Comparison of ENCODE assay signal across 12 cellular contexts in the genomic region with DNA sequence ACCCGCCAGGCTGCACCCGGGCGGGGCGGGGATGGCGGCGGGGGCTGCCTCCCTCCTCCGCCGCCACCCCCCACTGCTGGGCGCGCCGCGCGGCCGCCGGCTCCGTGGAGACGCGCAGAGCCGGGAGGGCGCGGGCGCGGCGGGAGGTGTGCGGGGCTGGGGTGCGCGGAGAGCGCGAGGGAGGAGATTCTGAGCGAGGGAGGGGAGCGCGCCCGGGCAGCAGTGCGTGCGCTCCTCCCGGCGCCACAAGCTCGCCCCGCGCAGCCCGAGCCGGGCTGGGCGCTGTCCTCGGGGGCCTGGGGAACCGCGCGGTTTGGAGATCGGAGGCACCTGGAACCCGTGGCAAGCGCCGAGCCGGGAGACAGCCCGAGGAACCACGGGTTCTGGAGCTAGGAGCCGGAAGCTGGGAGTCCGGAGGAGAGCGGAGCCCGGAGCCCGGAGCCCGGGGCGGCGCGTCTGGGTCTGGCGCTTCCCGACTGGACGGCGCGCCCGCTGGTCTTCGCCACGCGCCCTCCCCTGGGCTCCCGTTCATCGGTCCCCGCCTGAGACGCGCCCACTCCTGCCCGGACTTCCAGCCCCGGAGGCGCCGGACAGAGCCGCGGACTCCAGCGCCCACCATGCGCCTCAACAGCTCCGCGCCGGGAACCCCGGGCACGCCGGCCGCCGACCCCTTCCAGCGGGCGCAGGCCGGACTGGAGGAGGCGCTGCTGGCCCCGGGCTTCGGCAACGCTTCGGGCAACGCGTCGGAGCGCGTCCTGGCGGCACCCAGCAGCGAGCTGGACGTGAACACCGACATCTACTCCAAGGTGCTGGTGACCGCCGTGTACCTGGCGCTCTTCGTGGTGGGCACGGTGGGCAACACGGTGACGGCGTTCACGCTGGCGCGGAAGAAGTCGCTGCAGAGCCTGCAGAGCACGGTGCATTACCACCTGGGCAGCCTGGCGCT. TPM values are rescaled to one million over a fixed set of nuclear protein-coding genes. Genes with fewer than 3 reads are reported as not detected.
A peak's percentile ranks its signal among the peaks of the same experiment; 100 is the strongest.
DNase-seq lines count a peak whose midpoint lies in the region; ATAC-seq, FAIRE-seq and TF ChIP-seq lines count a peak whose summit lies in the region.
"Had no signal": no experiment of that assay in that cellular context is flagged by ENCODE, and none has a peak within 500 bp of the region (broad histone marks: within the 10 kb centered on the region; RNA-seq: fewer than 3 reads in every experiment).

Gene NTSR1 (plus strand): TSS at position 246 of the 946 bp plus-strand sequence. CDS start 372 bp downstream, at position 618.

- peak within 1 kb of the TSS; percentile 19 for H3K4me3 Mint-ChIP-seq in activated T-helper 17 cell treated with anti-CD3 and anti-CD28 coated beads, Interleukin-2, amount 50 U/mL, for 72 hours

- peak within 1 kb of the TSS; percentile 78 for H3K4me2 ChIP-seq in A549

- POLR2A ChIA-PET in A549 (lab: Yijun Ruan, JAX), result no interaction called here

- no peak for TF ChIP-seq POLR2A in A549 (IDR thresholded peaks at IDR 0.05; ENCODE audit: low read length)

- H3K36me3 Mint-ChIP-seq in activated T-helper 17 cell treated with anti-CD3 and anti-CD28 coated beads, Interleukin-2, amount 50 U/mL, for 72 hours (ENCODE audit: low read depth), result no peaks in the 10 kb centered on the region

- no peak for TF ChIP-seq EP300 in A549 (IDR thresholded peaks at IDR 0.05)

- H3K4me3 ChIP-seq in A549, result peak within 1 kb of the TSS; percentile 28
- peak within 1 kb of the TSS; percentile 41 for H3K4me3 ChIP-seq in H7 (ENCODE audit: insufficient read depth, low read depth, low read length)
- peak within 1 kb of the TSS; percentile 47 for H3K4me3 ChIP-seq in iPS-18c (ENCODE audit: insufficient read depth, low read depth, low read length)
- no peak within 1 kb of the TSS for H3K4me3 ChIP-seq in HAP-1

- H3K27me3 ChIP-seq in H7 (ENCODE audit: control insufficient read depth, insufficient read depth, low read length) (peaks cover 32% of the 10 kb centered on the region), HAP-1 (ENCODE audit: low read depth) (peaks cover 34% of the 10 kb centered on the region)

- H3K4me1 Mint-ChIP-seq in activated T-helper 17 cell treated with anti-CD3 and anti-CD28 coated beads, Interleukin-2, amount 50 U/mL, for 72 hours, result no peaks in the 10 kb centered on the region

- DNase-seq in A549 (ENCODE audit: low read depth in 1 of 2, low spot score in 1 of 2) (peak in 1 of 2 experiments; percentile 47), H7 (peak; percentile 91), substantia nigra (lab: John Stamatoyannopoulos, UW) (no peak), HAP-1 (ENCODE audit: low spot score in 2 of 2) (no peak)
- DNase-seq: midbrain, NCI-H1092 treated with DMSO at 0.1 percent for 48 hours had no signal

- FAIRE-seq in A549 (lab: Jason Lieb, UNC), result no peak

- 16% methylated on average over 35 of the region's 124 CpGs for WGBS in A549 (ENCODE audit: missing lambda C conversion rate)

- TF ChIP-seq RAD21 in A549 (conservative IDR thresholded peaks at IDR 0.05 in 1 of 2, IDR thresholded peaks at IDR 0.05 in 1 of 2), result no peak

- H3K9me3 Mint-ChIP-seq in activated T-helper 17 cell treated with anti-CD3 and anti-CD28 coated beads, Interleukin-2, amount 50 U/mL, for 72 hours, result no peaks in the 10 kb centered on the region
- H3K9me3 Mint-ChIP-seq: activated T-helper 2 cell treated with anti-CD3 and anti-CD28 coated beads, Interferon-gamma antibody, Interleukin-2, Interleukin-4, amounts not matched to agents 10 μg/mL and 5 μg/mL and 100 μg/mL, durations not matched to agents 14 hours and 24 hours and 36 hours had no signal

- H3K9me3 ChIP-seq in A549 (no peaks in the 10 kb centered on the region), iPS-18c (ENCODE audit: control insufficient read depth, insufficient read depth, low read length) (no peaks in the 10 kb centered on the region), HAP-1 (no peaks in the 10 kb centered on the region)

- H3K4me1 ChIP-seq in A549, result peaks cover 35% of the 10 kb centered on the region
- H3K4me1 ChIP-seq in HAP-1, result peaks cover 2% of the 10 kb centered on the region; the same call in 1 of the 2 replicates

- H3K27ac ChIP-seq in A549 (peak within 1 kb of the TSS in 1 of 2 experiments; percentile 42; a peak in 1 of 6 replicates), substantia nigra (ENCODE audit: low read depth, low read length, poor library complexity, severe bottlenecking) (no peak within 1 kb of the TSS)

- in situ Hi-C loops in HAP-1 (cut with MboI; ENCODE audit: low sequenced_read_pairs), result no loop called here

- H3K27ac Mint-ChIP-seq in activated T-helper 17 cell treated with anti-CD3 and anti-CD28 coated beads, Interleukin-2, amount 50 U/mL, for 72 hours, result no peak within 1 kb of the TSS
- H3K27ac Mint-ChIP-seq: activated T-helper 2 cell treated with anti-CD3 and anti-CD28 coated beads, Interferon-gamma antibody, Interleukin-2, Interleukin-4, amounts not matched to agents 10 μg/mL and 5 μg/mL and 100 μg/mL, durations not matched to agents 14 hours and 24 hours and 36 hours had no signal

- CTCF ChIA-PET in A549 (lab: Yijun Ruan, JAX), result interaction anchor here (0.6 to 16.9 kb wide), 8 partner anchors 9 to 81 kb away, joined by 3 to 250 read pairs (median 5); no protein-coding TSS in a partner anchor

- no peak for TF ChIP-seq CTCF in A549 (IDR thresholded peaks at IDR 0.05)

- peaks cover 11% of the 10 kb centered on the region for H3K27me3 Mint-ChIP-seq in activated T-helper 17 cell treated with anti-CD3 and anti-CD28 coated beads, Interleukin-2, amount 50 U/mL, for 72 hours

- H3K36me3 ChIP-seq in H7 (replicated peaks; ENCODE audit: control insufficient read depth, insufficient read depth, low read length) (no peaks in the 10 kb centered on the region), HAP-1 (replicated peaks) (no peaks in the 10 kb centered on the region)

- ATAC-seq in A549, result peak in 1 of 2 experiments; percentile 16; a peak in 2 of 6 replicates
- no peak for ATAC-seq in activated T-helper 17 cell treated with anti-CD3 and anti-CD28 coated beads, Interleukin-2, amount 50 U/mL, for 72 hours (replicated peaks)
- ATAC-seq in HG02981 (IDR thresholded peaks at IDR 0.05; ENCODE audit: unreplicated experiment), result no peak
- ATAC-seq in HG03108 (IDR thresholded peaks at IDR 0.05; ENCODE audit: unreplicated experiment), result no peak

TF ChIP-seq in A549, 52 proteins besides CTCF, POLR2A, EP300 and RAD21:
- TF ChIP-seq HDAC2 (IDR thresholded peaks at IDR 0.05) (peak; percentile 77; the same call in 1 of the 2 replicates), RNF2 (IDR thresholded peaks at IDR 0.05; ENCODE audit: borderline replicate concordance, low read depth) (no peak), ESRRA (IDR thresholded peaks at IDR 0.05; ENCODE audit: borderline replicate concordance, low read length) (no peak), SREBF2 (IDR thresholded peaks at IDR 0.05) (no peak), EHMT2 (IDR thresholded peaks at IDR 0.05; ENCODE audit: low read depth) (no peak)

RNA-seq across cellular contexts. Expression of gene NTSR1, which starts in this region (rescaled TPM):
- polyA plus RNA-seq in A549 (2011; rRNA removed), result 0.03 TPM in 2 replicates
- polyA plus RNA-seq in A549 (2012; cell fraction: cytosol; rRNA removed), result 0.01 TPM in 2 replicates
- 0.02 TPM in 1 of 2 replicates, not detected in the other for polyA plus RNA-seq in A549 (2012; cell fraction: nucleus; rRNA removed)
- polyA plus RNA-seq in A549 (2017; fragmentation: RNase III; extraction: RNeasy Plus Mini Kit Qiagen cat#74134 plus additional on column Dnase treatment), result not detected in 3 replicates
- not detected in 2 replicates for polyA minus RNA-seq in A549 (2011; rRNA and poly(A)+ RNA removed)
- total RNA-seq in H7 (2014; rRNA removed; shearing (Covaris generic)), result 0.30 and 1.1 TPM in 2 replicates
- not detected for total RNA-seq in activated T-helper 17 cell treated with anti-CD3 and anti-CD28 coated beads, Interleukin-2, amount 50 U/mL, for 72 hours
- total RNA-seq: activated T-helper 2 cell treated with anti-CD3 and anti-CD28 coated beads, Interferon-gamma antibody, Interleukin-2, Interleukin-4, amounts not matched to agents 10 μg/mL and 5 μg/mL and 100 μg/mL, durations not matched to agents 14 hours and 24 hours and 36 hours; Calu3 had no signal
